In the genomic region with DNA sequence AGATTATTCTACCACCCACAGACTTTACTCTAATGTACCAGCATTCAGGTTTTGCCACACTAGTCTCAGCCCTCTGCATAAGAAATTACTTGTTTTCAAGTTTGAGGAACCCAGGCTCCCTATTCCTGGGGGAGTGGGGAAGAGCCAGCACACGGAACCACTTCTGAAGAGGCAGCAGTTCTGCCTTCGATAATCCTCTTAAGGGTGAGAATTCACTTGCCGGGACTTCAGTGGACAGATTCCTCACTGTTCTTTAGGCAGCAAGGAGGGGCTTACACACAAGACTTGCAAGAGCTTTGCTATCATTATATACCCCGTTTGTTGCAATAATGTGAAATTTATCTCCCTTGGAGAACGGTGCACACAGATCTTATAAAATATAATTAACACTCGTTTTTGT, we compare ENCODE assay signal across 22 cellular contexts.
DNase-seq lines count a peak whose midpoint lies in the region; ATAC-seq and TF ChIP-seq lines count a peak whose summit lies in the region.
"Had no signal": no experiment of that assay in that cellular context is flagged by ENCODE, and none has a peak within 500 bp of the region (broad histone marks: within the 10 kb centered on the region; RNA-seq: fewer than 3 reads in every experiment).

No MANE protein-coding gene starts in this region.

- no peaks in the 10 kb centered on the region for H3K9me3 ChIP-seq in WERI-Rb-1 (ENCODE audit: severe bottlenecking)
- H3K9me3 ChIP-seq: BE2C, BLaER1, Caco-2 had no signal

- no peak overlapping the region for H3K4me3 ChIP-seq in WERI-Rb-1 (ENCODE audit: low read depth, low read length)
- H3K4me3 ChIP-seq: BLaER1, GM12878 had no signal

- no peak for TF ChIP-seq CTCF in WERI-Rb-1 (IDR thresholded peaks at IDR 0.05; ENCODE audit: low read depth, low read length)

- H3K27me3 ChIP-seq in WERI-Rb-1 (ENCODE audit: insufficient read depth, low read depth, severe bottlenecking), result no peaks in the 10 kb centered on the region
- H3K27me3 ChIP-seq: BE2C, BLaER1 had no signal

- ATAC-seq in GM18520 (IDR thresholded peaks at IDR 0.05; ENCODE audit: unreplicated experiment) (no peak), GM18519 (IDR thresholded peaks at IDR 0.05; ENCODE audit: low FRiP score, unreplicated experiment) (no peak), Right ventricle myocardium superior (ENCODE audit: poor library complexity) (no peak)
- ATAC-seq: CD8-positive, alpha-beta T cell; GM12878 had no signal

- DNase-seq in D341Med (ENCODE audit: low spot score), result peak; percentile 58
- peak; percentile 87 for DNase-seq in NCI-H82 (lab: John Stamatoyannopoulos, UW)
- DNase-seq in WERI-Rb-1, result peak; percentile 57
- DNase-seq in DMS153 (lab: John Stamatoyannopoulos, UW), result no peak
- no peak for DNase-seq in Right ventricle myocardium superior
- DNase-seq: 8988T; ACHN; BE2C; C1 segment of cervical spinal cord; Caco-2; Calu3; CD4-positive, alpha-beta T cell; CD8-positive, alpha-beta T cell; DMS53; DMS79; DND-41; EL; GDM1 had no signal

- intact Hi-C loops in Right ventricle myocardium superior (cut with DNase I), result no loop called here

- H3K36me3 ChIP-seq in WERI-Rb-1, result peaks cover 9% of the 10 kb centered on the region; the same call in 1 of the 2 replicates
- H3K36me3 ChIP-seq: BE2C had no signal

- no peak overlapping the region for H3K27ac ChIP-seq in WERI-Rb-1
- H3K27ac ChIP-seq: BLaER1 had no signal

Comparison
In these comparisons a context has a peak if more than half of its experiments do, and no peak if none do; other contexts are left out.
1. DNase-seq: peak in D341Med (single experiment), NCI-H82 (single experiment) and WERI-Rb-1 (single experiment); none in DMS153 (single experiment) and Right ventricle myocardium superior (single experiment).